In genomic region chr6:113873043-113873667, GRCh38 we compare ENCODE assay signal across 8 cellular contexts. TPM values are rescaled to one million over a fixed set of nuclear protein-coding genes. Genes with fewer than 3 reads are reported as not detected.
A peak's percentile ranks its signal among the peaks of the same experiment; 100 is the strongest.
DNase-seq lines count a peak whose midpoint lies in the region; ATAC-seq and TF ChIP-seq lines count a peak whose summit lies in the region.

No MANE protein-coding gene starts in this region.

- intact Hi-C loops in Calu3 (cut with micrococcal nuclease; ENCODE audit: unreplicated experiment) (no loop called here), natural killer cell (cut with micrococcal nuclease) (no loop called here), A673 (cut with micrococcal nuclease; ENCODE audit: unreplicated experiment) (no loop called here)

- H3K4me3 Mint-ChIP-seq in Calu3 (ENCODE audit: low read depth, unreplicated experiment) (peak overlapping the region; percentile 71), natural killer cell (no peak overlapping the region)
- H3K4me3 Mint-ChIP-seq in activated naive CD8-positive, alpha-beta T cell treated with anti-CD3 and anti-CD28 coated beads, Interleukin-2, amount 50 U/mL, for 24 hours, result peak overlapping the region; percentile 39

- H3K27ac Mint-ChIP-seq in Calu3 (ENCODE audit: unreplicated experiment) (peak overlapping the region; percentile 66), natural killer cell (peak overlapping the region in 1 of 2 donors; percentile 68)
- H3K27ac Mint-ChIP-seq in activated naive CD8-positive, alpha-beta T cell treated with anti-CD3 and anti-CD28 coated beads, Interleukin-2, amount 50 U/mL, for 24 hours, result no peak overlapping the region

- no peaks in the 10 kb centered on the region for H3K9me3 ChIP-seq in A673 (ENCODE audit: low read depth, low read length, poor library complexity, severe bottlenecking)

- BruUV-seq in Calu3 (replicated peaks; lab: Mats Ljungman, UMichigan) (no TSS peak), A673 (replicated peaks; lab: Mats Ljungman, UMichigan) (no TSS peak)

- H3K27me3 Mint-ChIP-seq in Calu3 (ENCODE audit: unreplicated experiment) (no peaks in the 10 kb centered on the region), natural killer cell (ENCODE audit: low read depth in 2 of 2) (peaks cover 8 to 9% of the 10 kb centered on the region in 2 donors)
- peaks cover 31% of the 10 kb centered on the region for H3K27me3 Mint-ChIP-seq in activated naive CD8-positive, alpha-beta T cell treated with anti-CD3 and anti-CD28 coated beads, Interleukin-2, amount 50 U/mL, for 24 hours

- POLR2A ChIA-PET in A673 (lab: Charles Lee; ENCODE audit: low non-redundant PET), result no interaction called here

- CTCF ChIA-PET in Calu3 (lab: Charles Lee) (interaction anchor here (1.6 kb wide), 1 partner anchor 14 kb away, joined by 3 read pairs; no protein-coding TSS in a partner anchor), A673 (lab: Charles Lee) (no interaction called here)

- H3K36me3 Mint-ChIP-seq in Calu3 (ENCODE audit: insufficient read depth, unreplicated experiment), result peaks cover 7% of the 10 kb centered on the region
- no peaks in the 10 kb centered on the region for H3K36me3 Mint-ChIP-seq in activated naive CD8-positive, alpha-beta T cell treated with anti-CD3 and anti-CD28 coated beads, Interleukin-2, amount 50 U/mL, for 24 hours (ENCODE audit: low read depth)
- no peaks in the 10 kb centered on the region for H3K36me3 Mint-ChIP-seq in natural killer cell

- H3K36me3 ChIP-seq in A673 (ENCODE audit: insufficient read depth, low read length, poor library complexity, severe bottlenecking), result no peaks in the 10 kb centered on the region

- TF ChIP-seq CTCF in Calu3 (IDR thresholded peaks at IDR 0.05; ENCODE audit: unreplicated experiment) (no peak), natural killer cell (IDR thresholded peaks at IDR 0.05) (no peak), A673 (conservative IDR thresholded peaks at IDR 0.05; ENCODE audit: low read depth, low read length) (no peak)

- peaks cover 23% of the 10 kb centered on the region for H3K4me1 Mint-ChIP-seq in Calu3 (ENCODE audit: low read depth, unreplicated experiment)
- H3K4me1 Mint-ChIP-seq in activated naive CD8-positive, alpha-beta T cell treated with anti-CD3 and anti-CD28 coated beads, Interleukin-2, amount 50 U/mL, for 24 hours, result peaks cover 7% of the 10 kb centered on the region
- peaks cover 6 to 9% of the 10 kb centered on the region in 2 donors for H3K4me1 Mint-ChIP-seq in natural killer cell

- no peaks in the 10 kb centered on the region for H3K4me1 ChIP-seq in A673 (ENCODE audit: insufficient read depth, low read length, poor library complexity, severe bottlenecking)

- no peak overlapping the region for H3K4me3 ChIP-seq in A673 (ENCODE audit: low read depth, low read length, poor library complexity, severe bottlenecking)

- peak; percentile 92 for ATAC-seq in GM19372 (IDR thresholded peaks at IDR 0.05; ENCODE audit: low read depth, unreplicated experiment)
- peak; percentile 96 for ATAC-seq in HG03354 (IDR thresholded peaks at IDR 0.05; ENCODE audit: poor library complexity, severe bottlenecking, unreplicated experiment)
- ATAC-seq in activated naive CD8-positive, alpha-beta T cell treated with anti-CD3 and anti-CD28 coated beads, Interleukin-2, amount 50 U/mL, for 24 hours, result peak; percentile 49
- peak; percentile 61 to 69 (median 66) for ATAC-seq in natural killer cell

- no peak overlapping the region for H3K27ac ChIP-seq in A673 (ENCODE audit: low read depth, low read length, poor library complexity, severe bottlenecking)

- DNase-seq in Calu3 (peak; percentile 64), natural killer cell (no peak), NCI-H2107 (lab: John Stamatoyannopoulos, UW) (no peak), A673 (ENCODE audit: low spot score) (no peak), COLO829 (ENCODE audit: low spot score) (no peak)
- DNase-seq in activated naive CD8-positive, alpha-beta T cell treated with anti-CD3 and anti-CD28 coated beads, Interleukin-2, amount 50 U/mL, for 24 hours, result peak; percentile 16

- no peaks in the 10 kb centered on the region for H3K9me3 Mint-ChIP-seq in Calu3 (ENCODE audit: low read depth, unreplicated experiment)
- no peaks in the 10 kb centered on the region for H3K9me3 Mint-ChIP-seq in activated naive CD8-positive, alpha-beta T cell treated with anti-CD3 and anti-CD28 coated beads, Interleukin-2, amount 50 U/mL, for 24 hours
- H3K9me3 Mint-ChIP-seq in natural killer cell, result no peaks in the 10 kb centered on the region

- no peaks in the 10 kb centered on the region for H3K27me3 ChIP-seq in A673 (replicated peaks; ENCODE audit: insufficient read depth, low read depth, low read length, poor library complexity)

RNA-seq across cellular contexts. Expression of gene MARCKS, which starts 16.0 kb away (rescaled TPM):
- 64.6 and 70.1 TPM in 2 replicates for total RNA-seq in Calu3 (2022)
- total RNA-seq in natural killer cell, result 1 to 10 TPM; 2.1 to 9.2 (median 8.6) TPM
- 95.9 and 110 TPM in 2 replicates for total RNA-seq in A673 (2021)

Comparison
In these comparisons a context has a peak if more than half of its experiments do, and no peak if none do; other contexts are left out.
1. DNase-seq: peak in Calu3 (single experiment) and activated naive CD8-positive, alpha-beta T cell treated with anti-CD3 and anti-CD28 coated beads, Interleukin-2, amount 50 U/mL, for 24 hours (single experiment); none in natural killer cell (single experiment), NCI-H2107 (single experiment), A673 (single experiment) and COLO829 (single experiment).
2. Peak in every context shown above with its lines, with median percentiles within 50 percentile points of each other: ATAC-seq.